Comparison of ENCODE assay signal across 8 cellular contexts in the genomic region with DNA sequence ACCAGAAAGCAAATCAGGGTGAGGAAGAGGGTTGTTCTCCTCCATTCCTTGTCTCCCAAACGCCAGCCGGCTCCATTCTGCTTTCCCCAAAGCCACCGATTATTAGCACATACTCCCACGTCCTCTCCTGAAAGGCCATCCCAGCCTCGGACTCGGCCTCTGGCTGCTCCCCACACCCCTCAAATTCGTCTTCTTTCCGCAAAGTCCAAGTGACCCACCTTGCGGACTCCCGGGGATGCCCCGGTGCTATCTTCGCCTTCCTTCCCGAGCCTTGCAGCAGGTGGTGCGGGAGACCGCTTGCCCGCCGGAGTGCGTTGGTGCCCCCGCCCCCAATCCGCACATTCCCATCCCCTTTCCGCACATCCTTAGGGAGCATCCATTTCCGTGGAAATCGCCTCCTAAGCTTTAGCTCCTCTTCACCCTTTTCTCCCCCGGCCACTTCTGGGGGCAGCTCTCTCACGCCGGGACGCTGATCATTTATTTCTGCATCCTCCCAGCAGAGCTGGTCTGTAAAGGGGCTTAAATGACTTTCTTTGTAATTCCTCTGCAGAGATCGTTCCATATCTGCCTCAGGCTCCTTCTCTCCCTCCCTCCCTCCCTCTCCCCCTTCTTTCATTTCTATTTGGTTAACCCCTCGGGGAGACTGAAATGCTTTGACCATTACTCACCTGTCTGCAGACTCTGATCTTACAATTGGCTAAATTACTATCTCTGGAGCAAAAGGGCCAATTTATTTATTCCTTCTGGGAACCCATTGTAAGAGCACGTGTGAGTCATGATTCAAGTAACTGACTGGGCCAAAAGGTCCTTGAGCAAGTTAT. TPM values are rescaled to one million over a fixed set of nuclear protein-coding genes. Genes with fewer than 3 reads are reported as not detected.
DNase-seq lines count a peak whose midpoint lies in the region; ATAC-seq and TF ChIP-seq lines count a peak whose summit lies in the region.

No MANE protein-coding gene starts in this region.

- H3K9ac ChIP-seq in HCT116 (ENCODE audit: low read length), result no peak overlapping the region
- peak overlapping the region in 1 of 3 donors; percentile 33 for H3K9ac ChIP-seq in skeletal muscle tissue (ENCODE audit: low read depth in 1 of 3, low read length in 3 of 3)

- H3K36me3 ChIP-seq in HCT116 (ENCODE audit: control insufficient read depth in 1 of 2, insufficient read depth in 2 of 2, low read length in 2 of 2) (no peaks in the 10 kb centered on the region), skeletal muscle tissue (ENCODE audit: control insufficient read depth in 3 of 3, insufficient read depth in 3 of 3, low read length in 3 of 3) (no peaks in the 10 kb centered on the region), mucosa of descending colon (ENCODE audit: low read depth) (no peaks in the 10 kb centered on the region)

- H4K20me1 ChIP-seq in HCT116 (ENCODE audit: insufficient read depth), result no peaks in the 10 kb centered on the region

- TF ChIP-seq POLR2A in HCT116 (IDR thresholded peaks at IDR 0.05; ENCODE audit: borderline replicate concordance, extremely low read depth, insufficient read depth, insufficient read length), result no peak

- peak; percentile 69 for ATAC-seq in HCT116
- ATAC-seq in mucosa of descending colon, result no peak

- H3K27ac ChIP-seq in HCT116 (ENCODE audit: low read depth, low read length), result no peak overlapping the region
- H3K27ac ChIP-seq in skeletal muscle tissue (ENCODE audit: low read depth, low read length), result no peak overlapping the region

- H3K9me3 ChIP-seq in HCT116 (ENCODE audit: control insufficient read depth in 1 of 2, insufficient read depth in 1 of 2, low read depth in 1 of 2, low read length in 2 of 2) (no peaks in the 10 kb centered on the region), skeletal muscle tissue (ENCODE audit: control insufficient read depth in 3 of 3, low read length in 3 of 3) (no peaks in the 10 kb centered on the region), mucosa of descending colon (no peaks in the 10 kb centered on the region)

- peaks cover 10 to 18% of the 10 kb centered on the region in 2 experiments for H3K4me1 ChIP-seq in HCT116 (ENCODE audit: control insufficient read depth in 1 of 2, insufficient read depth in 2 of 2, low read length in 2 of 2)
- peaks cover 16 to 21% (median 16%) of the 10 kb centered on the region in 3 donors for H3K4me1 ChIP-seq in skeletal muscle tissue (ENCODE audit: control insufficient read depth in 3 of 3, insufficient read depth in 3 of 3, low read length in 3 of 3)
- peaks cover 12% of the 10 kb centered on the region for H3K4me1 ChIP-seq in mucosa of descending colon (ENCODE audit: low read depth)

- no peaks in the 10 kb centered on the region for H3K9me2 ChIP-seq in HCT116 (ENCODE audit: insufficient read depth)

- DNase-seq in HCT116 (ENCODE audit: low read depth, low spot score) (peak; percentile 27), T1000 (lab: John Stamatoyannopoulos, UW) (peak; percentile 60), iPS DF 19.7 (ENCODE audit: low read depth, low spot score) (peak; percentile 80), mucosa of descending colon (no peak), NCI-H1048 (lab: John Stamatoyannopoulos, UW) (no peak), SIG-M5 (lab: John Stamatoyannopoulos, UW) (no peak), NAMALWA (ENCODE audit: low spot score) (no peak)

- intact Hi-C loops in HCT116 (cut with micrococcal nuclease) (loop anchor here (10.0 kb wide), 2 partner anchors 504 to 1174 kb away; no protein-coding TSS in a partner anchor), mucosa of descending colon (cut with DNase I, micrococcal nuclease) (no loop called here)

- no peak for TF ChIP-seq CTCF in HCT116 (IDR thresholded peaks at IDR 0.05 in 2 of 3, conservative IDR thresholded peaks at IDR 0.05 in 1 of 3; ENCODE audit: borderline replicate concordance in 1 of 3, insufficient read depth in 1 of 3, low read depth in 2 of 3, low read length in 2 of 3)
- TF ChIP-seq CTCF in mucosa of descending colon (IDR thresholded peaks at IDR 0.05), result no peak

- RAD21 ChIA-PET in HCT116 (lab: Charles Lee; ENCODE audit: low non-redundant PET in 1 of 2, low total read pairs in 2 of 2, uncharacterized antibody in 2 of 2, unreplicated experiment in 2 of 2), result no interaction called here

- POLR2A ChIA-PET in HCT116 (lab: Charles Lee), result no interaction called here

- TF ChIP-seq RAD21 in HCT116 (IDR thresholded peaks at IDR 0.05; ENCODE audit: low read depth), result no peak

- BruUV-seq in HCT116 (replicated peaks; lab: Mats Ljungman, UMichigan), result no TSS peak

- CTCF ChIA-PET in HCT116 (lab: Charles Lee), result no interaction called here

- H3K27me3 ChIP-seq in HCT116 (ENCODE audit: insufficient read depth, low read length) (peaks cover 68% of the 10 kb centered on the region), skeletal muscle tissue (ENCODE audit: control insufficient read depth in 3 of 3, insufficient read depth in 3 of 3, low read length in 3 of 3) (peaks cover 35 to 41% (median 40%) of the 10 kb centered on the region in 3 donors)

- H3K4me3 ChIP-seq in HCT116 (replicated peaks in 1 of 2; ENCODE audit: low read depth in 1 of 2, low read length in 2 of 2), result peak overlapping the region in 1 of 2 experiments; percentile 6; a peak in 1 of 4 replicates
- H3K4me3 ChIP-seq in skeletal muscle tissue (ENCODE audit: low read length in 3 of 3), result peak overlapping the region; percentile 58 to 62 (median 60)
- no peak overlapping the region for H3K4me3 ChIP-seq in mucosa of descending colon

- H2AFZ ChIP-seq in HCT116 (ENCODE audit: low read depth, low read length, poor library complexity, severe bottlenecking), result no peak overlapping the region

- peak overlapping the region; percentile 47 for H3K4me2 ChIP-seq in HCT116 (ENCODE audit: low read length)

- no peaks in the 10 kb centered on the region for H3K79me2 ChIP-seq in HCT116 (ENCODE audit: insufficient read depth, low read length)

TF ChIP-seq in HCT116, 20 proteins besides CTCF, POLR2A, EP300 and RAD21:
- TF ChIP-seq EZH2 (IDR thresholded peaks at IDR 0.05) (no peak), JUND (IDR thresholded peaks at IDR 0.05) (no peak; the same call in 1 of the 2 replicates)
TF ChIP-seq in HCT116: peak in this region for 0.

RNA-seq across cellular contexts. Expression of gene LYPD1, which starts 1.2 kb away (rescaled TPM):
- total RNA-seq in HCT116 (2021; ENCODE audit: unreplicated experiment), result not detected
- 0.06 and 0.17 TPM in 2 replicates for polyA plus RNA-seq in HCT116 (2012)
- 4.2 TPM for total RNA-seq in skeletal muscle tissue
- total RNA-seq in mucosa of descending colon, result 1 to 10 TPM in 2 of 3 donors, not detected in 1; 1.8 to 3.2 TPM

Comparison
In these comparisons a context has a peak if more than half of its experiments do, and no peak if none do; other contexts are left out.
1. DNase-seq: peak in HCT116 (single experiment), T1000 (single experiment) and iPS DF 19.7 (single experiment); none in mucosa of descending colon (0 of 3), NCI-H1048 (single experiment), SIG-M5 (single experiment) and NAMALWA (single experiment).